ENCODE assay signal across 17 cellular contexts in the genomic region with DNA sequence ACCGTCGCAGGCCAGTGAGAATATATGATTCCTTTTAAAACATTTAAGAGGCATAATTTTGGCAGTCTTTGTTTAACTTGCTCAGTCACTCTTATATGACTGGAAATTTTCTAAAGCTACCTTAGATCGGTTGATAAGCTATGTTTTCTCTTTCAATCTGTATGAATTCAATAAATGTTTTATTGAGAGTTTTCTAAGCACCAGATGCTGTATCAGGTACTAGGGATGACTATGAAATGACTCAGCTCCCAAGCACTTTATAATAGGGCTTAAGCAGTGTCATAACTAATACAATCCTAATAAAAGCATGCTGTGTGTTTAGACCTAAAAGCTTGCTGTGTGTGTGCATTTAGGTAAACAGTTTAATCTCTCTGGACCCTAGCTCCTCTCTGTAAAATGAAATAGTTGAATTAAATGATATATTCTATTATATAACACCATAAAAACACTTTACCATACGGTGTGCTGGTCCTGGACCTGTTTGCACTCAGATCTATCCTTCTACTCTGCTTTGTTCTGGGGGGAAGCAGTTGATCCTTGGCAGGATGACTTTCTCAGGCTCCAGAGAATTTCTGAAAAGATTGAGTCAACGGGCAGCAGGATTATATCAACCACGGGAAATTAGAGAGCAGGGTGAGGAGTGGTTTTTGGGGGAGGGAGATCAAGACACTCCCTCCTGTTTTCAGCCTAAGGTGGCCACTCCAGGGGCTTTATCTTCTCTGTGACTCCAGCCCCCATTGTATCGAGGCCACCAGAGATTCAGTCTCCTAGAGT. TPM values are rescaled to one million over a fixed set of nuclear protein-coding genes. Genes with fewer than 3 reads are reported as not detected.
DNase-seq lines count a peak whose midpoint lies in the region; ATAC-seq, FAIRE-seq and TF ChIP-seq lines count a peak whose summit lies in the region.
"Had no signal": no experiment of that assay in that cellular context is flagged by ENCODE, and none has a peak within 500 bp of the region (broad histone marks: within the 10 kb centered on the region; RNA-seq: fewer than 3 reads in every experiment).

No MANE protein-coding gene starts in this region.

- TF ChIP-seq CTCF in MCF 10A (IDR thresholded peaks at IDR 0.05; ENCODE audit: unreplicated experiment) (no peak), breast epithelium (IDR thresholded peaks at IDR 0.05) (no peak), gastroesophageal sphincter (IDR thresholded peaks at IDR 0.05) (no peak)

- H3K27ac ChIP-seq in breast epithelium (no peak overlapping the region), gastroesophageal sphincter (peak overlapping the region in 3 of 4 donors; percentile 11 to 53 (median 26))
- H3K27ac ChIP-seq: coronary artery, upper lobe of left lung had no signal

- CTCF ChIA-PET in MCF 10A (lab: Yijun Ruan, JAX), result interaction anchor here (0.6 to 1.5 kb wide), 4 partner anchors 35 to 1846 kb away, joined by 3 to 5 read pairs (median 4); partner anchors contain the start of gene COBLL1

- H3K27me3 Mint-ChIP-seq in MCF 10A (ENCODE audit: insufficient read depth, unreplicated experiment), result no peaks in the 10 kb centered on the region

- H3K36me3 ChIP-seq in breast epithelium, result no peaks in the 10 kb centered on the region
- no peaks in the 10 kb centered on the region for H3K36me3 ChIP-seq in gastroesophageal sphincter
- H3K36me3 ChIP-seq: upper lobe of left lung had no signal

- H3K4me1 ChIP-seq in breast epithelium, result no peaks in the 10 kb centered on the region
- H3K4me1 ChIP-seq in gastroesophageal sphincter, result peaks cover 0 to 12% (median 3%) of the 10 kb centered on the region in 3 donors
- H3K4me1 ChIP-seq: upper lobe of left lung had no signal

- no peaks in the 10 kb centered on the region for H3K9me3 ChIP-seq in breast epithelium
- no peaks in the 10 kb centered on the region for H3K9me3 ChIP-seq in gastroesophageal sphincter
- H3K9me3 ChIP-seq: upper lobe of left lung had no signal

- H3K4me3 ChIP-seq in breast epithelium, result no peak overlapping the region
- no peak overlapping the region for H3K4me3 ChIP-seq in gastroesophageal sphincter
- H3K4me3 ChIP-seq: coronary artery, upper lobe of left lung had no signal

- H3K36me3 Mint-ChIP-seq in MCF 10A (ENCODE audit: insufficient read depth, unreplicated experiment), result peaks cover 4% of the 10 kb centered on the region
- H3K36me3 Mint-ChIP-seq: activated naive CD4-positive, alpha-beta T cell treated with anti-CD3 and anti-CD28 coated beads, Interleukin-2, amount 50 U/mL, for 24 hours had no signal

- no peak for FAIRE-seq in urothelium cell line (lab: Jason Lieb, UNC)
- FAIRE-seq: GM18507 had no signal

- no peak for TF ChIP-seq EP300 in gastroesophageal sphincter (IDR thresholded peaks at IDR 0.05)

- POLR2A ChIA-PET in MCF 10A (lab: Yijun Ruan, JAX), result no interaction called here

- no TSS peak for BruUV-seq in MCF 10A (replicated peaks; lab: Mats Ljungman, UMichigan)

- ATAC-seq in SK-N-SH treated with all-trans-retinoic acid at 6 μM for 48 hours (peak; percentile 92), gastroesophageal sphincter (no peak), left cardiac atrium (no peak), GM21381 (IDR thresholded peaks at IDR 0.05; ENCODE audit: unreplicated experiment) (no peak), GM21526 (IDR thresholded peaks at IDR 0.05; ENCODE audit: low FRiP score, unreplicated experiment) (no peak)
- ATAC-seq: left lobe of liver had no signal

- 29 to 46% methylated on average over 6 of the region's 7 CpGs for WGBS in gastroesophageal sphincter (ENCODE audit: low coverage in 1 of 2), 2 donors

- peaks cover 7% of the 10 kb centered on the region for H3K4me1 Mint-ChIP-seq in MCF 10A (ENCODE audit: insufficient read depth, unreplicated experiment)
- H3K4me1 Mint-ChIP-seq: activated naive CD4-positive, alpha-beta T cell treated with anti-CD3 and anti-CD28 coated beads, Interleukin-2, amount 50 U/mL, for 24 hours; nephron progenitor cell had no signal

- H3K27me3 ChIP-seq in breast epithelium (no peaks in the 10 kb centered on the region), gastroesophageal sphincter (no peaks in the 10 kb centered on the region)
- H3K27me3 ChIP-seq: upper lobe of left lung had no signal

- H3K4me3 Mint-ChIP-seq in MCF 10A (ENCODE audit: unreplicated experiment), result no peak overlapping the region
- H3K4me3 Mint-ChIP-seq: activated naive CD4-positive, alpha-beta T cell treated with anti-CD3 and anti-CD28 coated beads, Interleukin-2, amount 50 U/mL, for 24 hours; nephron progenitor cell had no signal

- DNase-seq in MCF 10A (ENCODE audit: unreplicated experiment), result peak; percentile 4
- no peak for DNase-seq in breast epithelium (ENCODE audit: low spot score in 2 of 2)
- DNase-seq in urothelium cell line (ENCODE audit: low spot score), result peak; percentile 32
- DNase-seq in left cardiac atrium, result no peak
- DNase-seq: 8988T, NCI-H2227 treated with DMSO at 0.1 percent for 48 hours, nephron progenitor cell, upper lobe of left lung had no signal

- intact Hi-C loops in MCF 10A (cut with micrococcal nuclease), result no loop called here
- intact Hi-C loops in breast epithelium (cut with DNase I; ENCODE audit: low total_unique reads), result no loop called here
- intact Hi-C loops in left cardiac atrium (cut with DNase I), result no loop called here

- TF ChIP-seq POLR2A in breast epithelium (IDR thresholded peaks at IDR 0.05) (no peak), gastroesophageal sphincter (IDR thresholded peaks at IDR 0.05) (no peak)

- H3K9me3 Mint-ChIP-seq in MCF 10A (ENCODE audit: unreplicated experiment), result no peaks in the 10 kb centered on the region
- H3K9me3 Mint-ChIP-seq: activated naive CD4-positive, alpha-beta T cell treated with anti-CD3 and anti-CD28 coated beads, Interleukin-2, amount 50 U/mL, for 24 hours; nephron progenitor cell had no signal

- H3K27ac Mint-ChIP-seq in MCF 10A (ENCODE audit: low read depth, unreplicated experiment), result no peak overlapping the region
- H3K27ac Mint-ChIP-seq: activated naive CD4-positive, alpha-beta T cell treated with anti-CD3 and anti-CD28 coated beads, Interleukin-2, amount 50 U/mL, for 24 hours; nephron progenitor cell had no signal

TF ChIP-seq in SK-N-SH treated with all-trans-retinoic acid at 6 μM for 48 hours, 23 proteins besides CTCF, POLR2A, EP300 and RAD21:
- TF ChIP-seq ISL1 (CRISPR knock-in tag; IDR thresholded peaks at IDR 0.05), result peak; percentile 64
- no peak for TF ChIP-seq TCF4 (CRISPR knock-in tag; IDR thresholded peaks at IDR 0.05; ENCODE audit: borderline replicate concordance)

RNA-seq across cellular contexts. Expression of gene SLC38A11, which starts 26.1 kb away (rescaled TPM):
- total RNA-seq in MCF 10A (2022) (not detected in 2 replicates), breast epithelium (1 to 10 TPM in 2 of 3 donors, not detected in 1; 2.2 to 6.7 TPM), gastroesophageal sphincter (10 to 100 TPM in 1 of 4 donors, 1 to 10 TPM in 2, under 1 TPM in 1; 0.49 to 11.7 (median 2.7) TPM), left cardiac atrium (under 1 TPM; 0.42 to 0.71 TPM)
- total RNA-seq: RPMI7951 had no signal

Comparison
In these comparisons a context has a peak if more than half of its experiments do, and no peak if none do; other contexts are left out.
1. DNase-seq: peak in MCF 10A (single experiment) and urothelium cell line (single experiment); none in breast epithelium (0 of 2) and left cardiac atrium (single experiment).
2. H3K27ac ChIP-seq: peak in gastroesophageal sphincter (3 of 4); none in breast epithelium (0 of 2).